ENCODE assay signal across 8 cellular contexts in the genomic region with DNA sequence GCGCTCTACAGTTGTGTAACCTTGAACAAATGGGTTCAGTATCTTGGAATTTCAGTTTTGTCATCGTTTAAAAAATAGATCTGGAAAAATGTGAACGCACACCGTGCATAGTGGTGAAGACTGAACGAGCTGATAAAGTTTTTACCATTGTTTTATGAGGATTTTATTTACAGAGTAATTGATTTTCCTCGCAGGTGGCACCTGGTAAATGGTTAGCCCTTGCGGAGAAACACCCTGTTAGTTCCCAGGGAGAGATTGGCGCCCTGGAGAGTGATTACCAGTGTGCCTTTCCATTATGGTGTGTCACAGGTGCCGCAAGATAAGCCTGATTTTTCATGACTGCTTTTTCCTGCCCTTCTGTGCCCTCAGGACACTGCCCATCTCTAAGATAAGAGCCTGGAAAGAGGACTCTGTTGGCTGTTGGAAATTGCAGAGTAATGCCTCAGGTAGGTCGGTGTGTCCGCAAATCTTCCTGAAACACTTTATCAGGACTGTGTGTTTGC. TPM values are rescaled to one million over a fixed set of nuclear protein-coding genes. Genes with fewer than 3 reads are reported as not detected.
DNase-seq lines count a peak whose midpoint lies in the region; ATAC-seq and TF ChIP-seq lines count a peak whose summit lies in the region.

No MANE protein-coding gene starts in this region.

- no peaks in the 10 kb centered on the region for H3K9me3 ChIP-seq in HAP-1
- no peaks in the 10 kb centered on the region for H3K9me3 ChIP-seq in SJSA1 (replicated peaks)
- peaks cover 10% of the 10 kb centered on the region for H3K9me3 ChIP-seq in skeletal muscle satellite cell (replicated peaks; ENCODE audit: low read length)

- peak overlapping the region; percentile 87 for H3K4me2 ChIP-seq in skeletal muscle satellite cell (ENCODE audit: low read length)

- H3K36me3 ChIP-seq in HAP-1 (replicated peaks), result no peaks in the 10 kb centered on the region; the same call in 1 of the 2 replicates
- peaks cover 4% of the 10 kb centered on the region; the same call in 1 of the 2 replicates for H3K36me3 ChIP-seq in SJSA1
- peaks cover 19% of the 10 kb centered on the region for H3K36me3 ChIP-seq in skeletal muscle satellite cell (ENCODE audit: insufficient read depth, low read length)

- no peaks in the 10 kb centered on the region for H3K27me3 ChIP-seq in HAP-1 (ENCODE audit: low read depth)
- H3K27me3 ChIP-seq in SJSA1 (replicated peaks), result no peaks in the 10 kb centered on the region
- no peaks in the 10 kb centered on the region for H3K27me3 ChIP-seq in skeletal muscle satellite cell (ENCODE audit: control insufficient read depth, insufficient read depth, low read length)

- in situ Hi-C loops in HAP-1 (cut with MboI; ENCODE audit: low sequenced_read_pairs), result no loop called here

- TF ChIP-seq CTCF in foreskin fibroblast (IDR thresholded peaks at IDR 0.05; ENCODE audit: low read depth, low read length), result no peak

- peak overlapping the region; percentile 79 for H3K4me3 ChIP-seq in HAP-1
- peak overlapping the region; percentile 79 for H3K4me3 ChIP-seq in SJSA1
- peak overlapping the region; percentile 73 to 88 for H3K4me3 ChIP-seq in foreskin fibroblast (ENCODE audit: low read depth in 1 of 2, low read length in 2 of 2)
- H3K4me3 ChIP-seq in skeletal muscle satellite cell (ENCODE audit: low read length), result peak overlapping the region; percentile 76

- H3K9ac ChIP-seq in skeletal muscle satellite cell (ENCODE audit: low read depth, low read length), result peak overlapping the region; percentile 96

- no peak for DNase-seq in HAP-1 (ENCODE audit: low spot score in 2 of 2)
- DNase-seq in SJSA1 (ENCODE audit: low read depth in 1 of 2, low spot score in 2 of 2), result no peak
- no peak for DNase-seq in foreskin fibroblast
- no peak for DNase-seq in NCI-H524 (lab: John Stamatoyannopoulos, UW)
- DNase-seq in activated CD8-positive, alpha-beta memory T cell treated with anti-CD3 and anti-CD28 coated beads for 24 hours, result no peak
- no peak for DNase-seq in KG1 (lab: John Stamatoyannopoulos, UW)

- peak overlapping the region; percentile 98 for H3K27ac ChIP-seq in SJSA1

- no peaks in the 10 kb centered on the region for H3K4me1 ChIP-seq in HAP-1
- peaks cover 4% of the 10 kb centered on the region; the same call in 1 of the 2 replicates for H3K4me1 ChIP-seq in SJSA1 (replicated peaks)
- H3K4me1 ChIP-seq in skeletal muscle satellite cell (ENCODE audit: control insufficient read depth, insufficient read depth, low read length), result peaks cover 7% of the 10 kb centered on the region

- no peak for ATAC-seq in GM21423 (IDR thresholded peaks at IDR 0.05; ENCODE audit: unreplicated experiment)

RNA-seq across cellular contexts. Expression of a gene that starts 0.6 kb away (rescaled TPM):
- total RNA-seq in SJSA1 (2014; rRNA removed; shearing (Covaris generic)), result 15.9 and 26.4 TPM in 2 replicates
- 9.6 and 14.4 TPM in 2 replicates for total RNA-seq in skeletal muscle satellite cell (2012; rRNA removed)

RNA-seq across cellular contexts. Expression of a gene that starts 38.4 kb away (rescaled TPM):
- total RNA-seq in SJSA1 (2014; rRNA removed; shearing (Covaris generic)), result 7.8 and 12.0 TPM in 2 replicates
- total RNA-seq in skeletal muscle satellite cell (2012; rRNA removed), result 5.3 and 10.0 TPM in 2 replicates

RNA-seq across cellular contexts. Expression of a gene that starts 57.2 kb away (rescaled TPM):
- 19.5 and 19.7 TPM in 2 replicates for total RNA-seq in SJSA1 (2014; rRNA removed; shearing (Covaris generic))
- 10.6 and 12.9 TPM in 2 replicates for total RNA-seq in skeletal muscle satellite cell (2012; rRNA removed)

RNA-seq across cellular contexts. Expression of a gene that starts 57.7 kb away (rescaled TPM):
- total RNA-seq in SJSA1 (2014; rRNA removed; shearing (Covaris generic)), result not detected in 2 replicates
- total RNA-seq in skeletal muscle satellite cell (2012; rRNA removed), result 0.25 and 0.44 TPM in 2 replicates
